ENCODE assay signal across 1 cellular context in the genomic region with DNA sequence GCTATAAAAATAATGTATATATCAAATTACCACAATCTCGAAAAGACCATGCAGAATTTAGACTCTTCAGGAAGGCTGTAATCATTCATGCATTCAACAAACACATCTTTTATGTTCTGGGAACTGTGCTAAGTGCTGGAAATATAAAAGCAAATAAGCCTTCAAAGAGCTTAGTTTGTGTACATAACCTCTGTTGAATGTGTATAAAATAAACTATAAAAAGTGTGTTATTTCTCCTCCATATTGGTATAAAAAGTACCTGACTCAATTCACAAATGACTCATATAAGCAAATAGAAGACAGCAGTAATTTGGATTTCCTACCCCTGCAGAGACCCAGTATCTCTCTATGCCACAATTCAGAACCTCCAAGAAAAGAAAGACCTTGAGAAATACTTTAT.
A peak's percentile ranks its signal among the peaks of the same experiment; 100 is the strongest.
TF ChIP-seq lines count a peak whose summit lies in the region.

No MANE protein-coding gene starts in this region.

TF ChIP-seq in HEK293, 187 proteins besides CTCF, POLR2A, EP300 and RAD21 (continued from another document and continues in another):
- TF ChIP-seq, protein P1, sequence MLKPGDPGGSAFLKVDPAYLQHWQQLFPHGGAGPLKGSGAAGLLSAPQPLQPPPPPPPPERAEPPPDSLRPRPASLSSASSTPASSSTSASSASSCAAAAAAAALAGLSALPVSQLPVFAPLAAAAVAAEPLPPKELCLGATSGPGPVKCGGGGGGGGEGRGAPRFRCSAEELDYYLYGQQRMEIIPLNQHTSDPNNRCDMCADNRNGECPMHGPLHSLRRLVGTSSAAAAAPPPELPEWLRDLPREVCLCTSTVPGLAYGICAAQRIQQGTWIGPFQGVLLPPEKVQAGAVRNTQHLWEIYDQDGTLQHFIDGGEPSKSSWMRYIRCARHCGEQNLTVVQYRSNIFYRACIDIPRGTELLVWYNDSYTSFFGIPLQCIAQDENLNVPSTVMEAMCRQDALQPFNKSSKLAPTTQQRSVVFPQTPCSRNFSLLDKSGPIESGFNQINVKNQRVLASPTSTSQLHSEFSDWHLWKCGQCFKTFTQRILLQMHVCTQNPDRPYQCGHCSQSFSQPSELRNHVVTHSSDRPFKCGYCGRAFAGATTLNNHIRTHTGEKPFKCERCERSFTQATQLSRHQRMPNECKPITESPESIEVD (tag by site-specific recombination; IDR thresholded peaks at IDR 0.05): peak; percentile 97
- TF ChIP-seq ZFP3 (tag by site-specific recombination; IDR thresholded peaks at IDR 0.05; ENCODE audit: low read depth) (no peak), ZNF544 (tag by site-specific recombination; IDR thresholded peaks at IDR 0.05) (no peak), ZXDB (tag by site-specific recombination; IDR thresholded peaks at IDR 0.05) (no peak), ZNF354C (tag by site-specific recombination; IDR thresholded peaks at IDR 0.05; ENCODE audit: borderline replicate concordance, low read depth) (no peak), GLI2 (tag by site-specific recombination; IDR thresholded peaks at IDR 0.05; ENCODE audit: borderline replicate concordance, low read depth) (peak; percentile 84), ZBTB1 (tag by site-specific recombination; IDR thresholded peaks at IDR 0.05) (0 out of 2 replicates have a peak, but pooled peaks have one; percentile 49), ZNF621 (tag by site-specific recombination; IDR thresholded peaks at IDR 0.05) (no peak), WT1 (tag by site-specific recombination; IDR thresholded peaks at IDR 0.05) (peak; percentile 64), GLIS1 (tag by site-specific recombination; IDR thresholded peaks at IDR 0.05) (peak; percentile 29; the same call in 1 of the 2 replicates), ZNF76 (tag by site-specific recombination; IDR thresholded peaks at IDR 0.05; ENCODE audit: borderline replicate concordance, low read depth) (no peak), ZNF416 (tag by site-specific recombination; IDR thresholded peaks at IDR 0.05) (no peak), BCL11B (tag by site-specific recombination; IDR thresholded peaks at IDR 0.05; ENCODE audit: low read depth) (peak; percentile 68; the same call in 1 of the 2 replicates), OSR2 (tag by site-specific recombination; IDR thresholded peaks at IDR 0.05) (peak; percentile 83; the same call in 1 of the 2 replicates), ZNF747 (tag by site-specific recombination; IDR thresholded peaks at IDR 0.05) (no peak), ZNF830 (tag by site-specific recombination; IDR thresholded peaks at IDR 0.05; ENCODE audit: low read depth) (no peak), SP7 (tag by site-specific recombination; IDR thresholded peaks at IDR 0.05) (peak; percentile 31; the same call in 1 of the 2 replicates), SCRT1 (tag by site-specific recombination; IDR thresholded peaks at IDR 0.05; ENCODE audit: borderline replicate concordance) (peak; percentile 18; the same call in 1 of the 2 replicates), ZNF843 (tag by site-specific recombination; IDR thresholded peaks at IDR 0.05) (peak; percentile 82), BCL11A (tag by site-specific recombination; IDR thresholded peaks at IDR 0.05; ENCODE audit: low read depth) (peak; percentile 83), ZNF624 (tag by site-specific recombination; IDR thresholded peaks at IDR 0.05) (no peak), ZNF37A (tag by site-specific recombination; IDR thresholded peaks at IDR 0.05) (no peak)
- TF ChIP-seq, protein P2, sequence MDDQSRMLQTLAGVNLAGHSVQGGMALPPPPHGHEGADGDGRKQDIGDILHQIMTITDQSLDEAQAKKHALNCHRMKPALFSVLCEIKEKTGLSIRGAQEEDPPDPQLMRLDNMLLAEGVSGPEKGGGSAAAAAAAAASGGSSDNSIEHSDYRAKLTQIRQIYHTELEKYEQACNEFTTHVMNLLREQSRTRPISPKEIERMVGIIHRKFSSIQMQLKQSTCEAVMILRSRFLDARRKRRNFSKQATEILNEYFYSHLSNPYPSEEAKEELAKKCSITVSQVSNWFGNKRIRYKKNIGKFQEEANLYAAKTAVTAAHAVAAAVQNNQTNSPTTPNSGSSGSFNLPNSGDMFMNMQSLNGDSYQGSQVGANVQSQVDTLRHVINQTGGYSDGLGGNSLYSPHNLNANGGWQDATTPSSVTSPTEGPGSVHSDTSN (CRISPR knock-in tag; IDR thresholded peaks at IDR 0.05): no peak
- TF ChIP-seq, protein P3, sequence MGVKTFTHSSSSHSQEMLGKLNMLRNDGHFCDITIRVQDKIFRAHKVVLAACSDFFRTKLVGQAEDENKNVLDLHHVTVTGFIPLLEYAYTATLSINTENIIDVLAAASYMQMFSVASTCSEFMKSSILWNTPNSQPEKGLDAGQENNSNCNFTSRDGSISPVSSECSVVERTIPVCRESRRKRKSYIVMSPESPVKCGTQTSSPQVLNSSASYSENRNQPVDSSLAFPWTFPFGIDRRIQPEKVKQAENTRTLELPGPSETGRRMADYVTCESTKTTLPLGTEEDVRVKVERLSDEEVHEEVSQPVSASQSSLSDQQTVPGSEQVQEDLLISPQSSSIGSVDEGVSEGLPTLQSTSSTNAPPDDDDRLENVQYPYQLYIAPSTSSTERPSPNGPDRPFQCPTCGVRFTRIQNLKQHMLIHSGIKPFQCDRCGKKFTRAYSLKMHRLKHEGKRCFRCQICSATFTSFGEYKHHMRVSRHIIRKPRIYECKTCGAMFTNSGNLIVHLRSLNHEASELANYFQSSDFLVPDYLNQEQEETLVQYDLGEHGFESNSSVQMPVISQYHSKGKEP (tag by site-specific recombination; IDR thresholded peaks at IDR 0.05): peak; percentile 99
- TF ChIP-seq, protein P4, sequence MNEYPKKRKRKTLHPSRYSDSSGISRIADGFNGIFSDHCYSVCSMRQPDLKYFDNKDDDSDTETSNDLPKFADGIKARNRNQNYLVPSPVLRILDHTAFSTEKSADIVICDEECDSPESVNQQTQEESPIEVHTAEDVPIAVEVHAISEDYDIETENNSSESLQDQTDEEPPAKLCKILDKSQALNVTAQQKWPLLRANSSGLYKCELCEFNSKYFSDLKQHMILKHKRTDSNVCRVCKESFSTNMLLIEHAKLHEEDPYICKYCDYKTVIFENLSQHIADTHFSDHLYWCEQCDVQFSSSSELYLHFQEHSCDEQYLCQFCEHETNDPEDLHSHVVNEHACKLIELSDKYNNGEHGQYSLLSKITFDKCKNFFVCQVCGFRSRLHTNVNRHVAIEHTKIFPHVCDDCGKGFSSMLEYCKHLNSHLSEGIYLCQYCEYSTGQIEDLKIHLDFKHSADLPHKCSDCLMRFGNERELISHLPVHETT (tag by site-specific recombination; IDR thresholded peaks at IDR 0.05): no peak
- TF ChIP-seq, protein P5, sequence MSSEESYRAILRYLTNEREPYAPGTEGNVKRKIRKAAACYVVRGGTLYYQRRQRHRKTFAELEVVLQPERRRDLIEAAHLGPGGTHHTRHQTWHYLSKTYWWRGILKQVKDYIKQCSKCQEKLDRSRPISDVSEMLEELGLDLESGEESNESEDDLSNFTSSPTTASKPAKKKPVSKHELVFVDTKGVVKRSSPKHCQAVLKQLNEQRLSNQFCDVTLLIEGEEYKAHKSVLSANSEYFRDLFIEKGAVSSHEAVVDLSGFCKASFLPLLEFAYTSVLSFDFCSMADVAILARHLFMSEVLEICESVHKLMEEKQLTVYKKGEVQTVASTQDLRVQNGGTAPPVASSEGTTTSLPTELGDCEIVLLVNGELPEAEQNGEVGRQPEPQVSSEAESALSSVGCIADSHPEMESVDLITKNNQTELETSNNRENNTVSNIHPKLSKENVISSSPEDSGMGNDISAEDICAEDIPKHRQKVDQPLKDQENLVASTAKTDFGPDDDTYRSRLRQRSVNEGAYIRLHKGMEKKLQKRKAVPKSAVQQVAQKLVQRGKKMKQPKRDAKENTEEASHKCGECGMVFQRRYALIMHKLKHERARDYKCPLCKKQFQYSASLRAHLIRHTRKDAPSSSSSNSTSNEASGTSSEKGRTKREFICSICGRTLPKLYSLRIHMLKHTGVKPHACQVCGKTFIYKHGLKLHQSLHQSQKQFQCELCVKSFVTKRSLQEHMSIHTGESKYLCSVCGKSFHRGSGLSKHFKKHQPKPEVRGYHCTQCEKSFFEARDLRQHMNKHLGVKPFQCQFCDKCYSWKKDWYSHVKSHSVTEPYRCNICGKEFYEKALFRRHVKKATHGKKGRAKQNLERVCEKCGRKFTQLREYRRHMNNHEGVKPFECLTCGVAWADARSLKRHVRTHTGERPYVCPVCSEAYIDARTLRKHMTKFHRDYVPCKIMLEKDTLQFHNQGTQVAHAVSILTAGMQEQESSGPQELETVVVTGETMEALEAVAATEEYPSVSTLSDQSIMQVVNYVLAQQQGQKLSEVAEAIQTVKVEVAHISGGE (tag by site-specific recombination; conservative IDR thresholded peaks at IDR 0.05; ENCODE audit: low read depth): no peak
- TF ChIP-seq, protein P6, sequence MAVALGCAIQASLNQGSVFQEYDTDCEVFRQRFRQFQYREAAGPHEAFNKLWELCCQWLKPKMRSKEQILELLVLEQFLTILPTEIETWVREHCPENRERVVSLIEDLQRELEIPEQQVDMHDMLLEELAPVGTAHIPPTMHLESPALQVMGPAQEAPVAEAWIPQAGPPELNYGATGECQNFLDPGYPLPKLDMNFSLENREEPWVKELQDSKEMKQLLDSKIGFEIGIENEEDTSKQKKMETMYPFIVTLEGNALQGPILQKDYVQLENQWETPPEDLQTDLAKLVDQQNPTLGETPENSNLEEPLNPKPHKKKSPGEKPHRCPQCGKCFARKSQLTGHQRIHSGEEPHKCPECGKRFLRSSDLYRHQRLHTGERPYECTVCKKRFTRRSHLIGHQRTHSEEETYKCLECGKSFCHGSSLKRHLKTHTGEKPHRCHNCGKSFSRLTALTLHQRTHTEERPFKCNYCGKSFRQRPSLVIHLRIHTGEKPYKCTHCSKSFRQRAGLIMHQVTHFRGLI (tag by site-specific recombination; IDR thresholded peaks at IDR 0.05): no peak
- TF ChIP-seq, protein P7, sequence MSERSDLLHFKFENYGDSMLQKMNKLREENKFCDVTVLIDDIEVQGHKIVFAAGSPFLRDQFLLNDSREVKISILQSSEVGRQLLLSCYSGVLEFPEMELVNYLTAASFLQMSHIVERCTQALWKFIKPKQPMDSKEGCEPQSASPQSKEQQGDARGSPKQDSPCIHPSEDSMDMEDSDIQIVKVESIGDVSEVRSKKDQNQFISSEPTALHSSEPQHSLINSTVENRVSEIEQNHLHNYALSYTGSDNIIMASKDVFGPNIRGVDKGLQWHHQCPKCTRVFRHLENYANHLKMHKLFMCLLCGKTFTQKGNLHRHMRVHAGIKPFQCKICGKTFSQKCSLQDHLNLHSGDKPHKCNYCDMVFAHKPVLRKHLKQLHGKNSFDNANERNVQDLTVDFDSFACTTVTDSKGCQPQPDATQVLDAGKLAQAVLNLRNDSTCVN (tag by site-specific recombination; optimal IDR thresholded peaks at IDR 0.05): no peak
- TF ChIP-seq, protein P8, sequence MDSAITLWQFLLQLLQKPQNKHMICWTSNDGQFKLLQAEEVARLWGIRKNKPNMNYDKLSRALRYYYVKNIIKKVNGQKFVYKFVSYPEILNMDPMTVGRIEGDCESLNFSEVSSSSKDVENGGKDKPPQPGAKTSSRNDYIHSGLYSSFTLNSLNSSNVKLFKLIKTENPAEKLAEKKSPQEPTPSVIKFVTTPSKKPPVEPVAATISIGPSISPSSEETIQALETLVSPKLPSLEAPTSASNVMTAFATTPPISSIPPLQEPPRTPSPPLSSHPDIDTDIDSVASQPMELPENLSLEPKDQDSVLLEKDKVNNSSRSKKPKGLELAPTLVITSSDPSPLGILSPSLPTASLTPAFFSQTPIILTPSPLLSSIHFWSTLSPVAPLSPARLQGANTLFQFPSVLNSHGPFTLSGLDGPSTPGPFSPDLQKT (IDR thresholded peaks at IDR 0.05; ENCODE audit: borderline replicate concordance, low read depth, low read length): no peak
- TF ChIP-seq, protein P9, sequence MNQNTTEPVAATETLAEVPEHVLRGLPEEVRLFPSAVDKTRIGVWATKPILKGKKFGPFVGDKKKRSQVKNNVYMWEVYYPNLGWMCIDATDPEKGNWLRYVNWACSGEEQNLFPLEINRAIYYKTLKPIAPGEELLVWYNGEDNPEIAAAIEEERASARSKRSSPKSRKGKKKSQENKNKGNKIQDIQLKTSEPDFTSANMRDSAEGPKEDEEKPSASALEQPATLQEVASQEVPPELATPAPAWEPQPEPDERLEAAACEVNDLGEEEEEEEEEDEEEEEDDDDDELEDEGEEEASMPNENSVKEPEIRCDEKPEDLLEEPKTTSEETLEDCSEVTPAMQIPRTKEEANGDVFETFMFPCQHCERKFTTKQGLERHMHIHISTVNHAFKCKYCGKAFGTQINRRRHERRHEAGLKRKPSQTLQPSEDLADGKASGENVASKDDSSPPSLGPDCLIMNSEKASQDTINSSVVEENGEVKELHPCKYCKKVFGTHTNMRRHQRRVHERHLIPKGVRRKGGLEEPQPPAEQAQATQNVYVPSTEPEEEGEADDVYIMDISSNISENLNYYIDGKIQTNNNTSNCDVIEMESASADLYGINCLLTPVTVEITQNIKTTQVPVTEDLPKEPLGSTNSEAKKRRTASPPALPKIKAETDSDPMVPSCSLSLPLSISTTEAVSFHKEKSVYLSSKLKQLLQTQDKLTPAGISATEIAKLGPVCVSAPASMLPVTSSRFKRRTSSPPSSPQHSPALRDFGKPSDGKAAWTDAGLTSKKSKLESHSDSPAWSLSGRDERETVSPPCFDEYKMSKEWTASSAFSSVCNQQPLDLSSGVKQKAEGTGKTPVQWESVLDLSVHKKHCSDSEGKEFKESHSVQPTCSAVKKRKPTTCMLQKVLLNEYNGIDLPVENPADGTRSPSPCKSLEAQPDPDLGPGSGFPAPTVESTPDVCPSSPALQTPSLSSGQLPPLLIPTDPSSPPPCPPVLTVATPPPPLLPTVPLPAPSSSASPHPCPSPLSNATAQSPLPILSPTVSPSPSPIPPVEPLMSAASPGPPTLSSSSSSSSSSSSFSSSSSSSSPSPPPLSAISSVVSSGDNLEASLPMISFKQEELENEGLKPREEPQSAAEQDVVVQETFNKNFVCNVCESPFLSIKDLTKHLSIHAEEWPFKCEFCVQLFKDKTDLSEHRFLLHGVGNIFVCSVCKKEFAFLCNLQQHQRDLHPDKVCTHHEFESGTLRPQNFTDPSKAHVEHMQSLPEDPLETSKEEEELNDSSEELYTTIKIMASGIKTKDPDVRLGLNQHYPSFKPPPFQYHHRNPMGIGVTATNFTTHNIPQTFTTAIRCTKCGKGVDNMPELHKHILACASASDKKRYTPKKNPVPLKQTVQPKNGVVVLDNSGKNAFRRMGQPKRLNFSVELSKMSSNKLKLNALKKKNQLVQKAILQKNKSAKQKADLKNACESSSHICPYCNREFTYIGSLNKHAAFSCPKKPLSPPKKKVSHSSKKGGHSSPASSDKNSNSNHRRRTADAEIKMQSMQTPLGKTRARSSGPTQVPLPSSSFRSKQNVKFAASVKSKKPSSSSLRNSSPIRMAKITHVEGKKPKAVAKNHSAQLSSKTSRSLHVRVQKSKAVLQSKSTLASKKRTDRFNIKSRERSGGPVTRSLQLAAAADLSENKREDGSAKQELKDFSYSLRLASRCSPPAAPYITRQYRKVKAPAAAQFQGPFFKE (tag by site-specific recombination; IDR thresholded peaks at IDR 0.05; ENCODE audit: borderline replicate concordance): no peak
- TF ChIP-seq, protein P10, sequence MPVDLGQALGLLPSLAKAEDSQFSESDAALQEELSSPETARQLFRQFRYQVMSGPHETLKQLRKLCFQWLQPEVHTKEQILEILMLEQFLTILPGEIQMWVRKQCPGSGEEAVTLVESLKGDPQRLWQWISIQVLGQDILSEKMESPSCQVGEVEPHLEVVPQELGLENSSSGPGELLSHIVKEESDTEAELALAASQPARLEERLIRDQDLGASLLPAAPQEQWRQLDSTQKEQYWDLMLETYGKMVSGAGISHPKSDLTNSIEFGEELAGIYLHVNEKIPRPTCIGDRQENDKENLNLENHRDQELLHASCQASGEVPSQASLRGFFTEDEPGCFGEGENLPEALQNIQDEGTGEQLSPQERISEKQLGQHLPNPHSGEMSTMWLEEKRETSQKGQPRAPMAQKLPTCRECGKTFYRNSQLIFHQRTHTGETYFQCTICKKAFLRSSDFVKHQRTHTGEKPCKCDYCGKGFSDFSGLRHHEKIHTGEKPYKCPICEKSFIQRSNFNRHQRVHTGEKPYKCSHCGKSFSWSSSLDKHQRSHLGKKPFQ (tag by site-specific recombination; IDR thresholded peaks at IDR 0.05): 0 out of 2 replicates have a peak, but pooled peaks have one; percentile 29
